Comparison of ENCODE assay signal across 2 cellular contexts in the genomic region with DNA sequence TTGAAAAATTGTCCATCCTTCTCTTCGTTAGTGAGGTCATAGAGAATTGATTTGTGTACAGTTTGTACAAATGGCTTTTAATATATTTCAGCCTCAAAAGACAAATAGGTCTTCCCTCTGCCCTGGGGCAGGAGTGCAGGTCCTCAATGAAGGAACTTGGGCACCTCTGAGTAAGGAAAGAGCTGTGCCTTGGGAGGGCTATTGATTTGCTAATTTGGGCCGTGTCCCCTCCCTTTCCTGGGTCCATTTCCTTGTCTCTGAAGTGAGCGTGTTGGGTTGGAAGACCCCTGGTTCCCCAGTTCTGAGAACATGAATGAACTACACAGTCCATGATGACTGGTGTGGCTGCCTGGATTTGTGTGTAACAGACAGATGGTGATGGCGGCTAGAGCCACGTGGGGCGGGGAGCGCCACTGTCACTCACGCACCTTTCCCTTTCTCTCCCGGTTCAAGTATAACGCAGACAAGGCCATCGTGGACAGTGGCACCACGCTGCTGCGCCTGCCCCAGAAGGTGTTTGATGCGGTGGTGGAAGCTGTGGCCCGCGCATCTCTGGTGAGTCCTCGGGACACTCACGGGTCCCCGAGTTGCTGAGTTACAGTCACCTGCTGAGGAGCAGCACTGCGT.
TF ChIP-seq lines count a peak whose summit lies in the region.

No MANE protein-coding gene starts in this region.

TF ChIP-seq in GM23338, 12 proteins besides CTCF, POLR2A, EP300 and RAD21 (continues in another document):
- TF ChIP-seq CREB1 (CRISPR knock-in tag; IDR thresholded peaks at IDR 0.05; ENCODE audit: low read depth) (no peak), EZH2 (IDR thresholded peaks at IDR 0.05; ENCODE audit: low read depth, unreplicated experiment) (no peak), POLR2AphosphoS5 (IDR thresholded peaks at IDR 0.05; ENCODE audit: low read depth) (no peak), STAT1 (IDR thresholded peaks at IDR 0.05; ENCODE audit: unreplicated experiment) (no peak), EZH2phosphoT487 (IDR thresholded peaks at IDR 0.05; ENCODE audit: unreplicated experiment) (no peak), ZNF331 (CRISPR knock-in tag; IDR thresholded peaks at IDR 0.05; ENCODE audit: low read depth) (no peak), ZNF114 (CRISPR knock-in tag; IDR thresholded peaks at IDR 0.05) (no peak)
- TF ChIP-seq, protein P1, sequence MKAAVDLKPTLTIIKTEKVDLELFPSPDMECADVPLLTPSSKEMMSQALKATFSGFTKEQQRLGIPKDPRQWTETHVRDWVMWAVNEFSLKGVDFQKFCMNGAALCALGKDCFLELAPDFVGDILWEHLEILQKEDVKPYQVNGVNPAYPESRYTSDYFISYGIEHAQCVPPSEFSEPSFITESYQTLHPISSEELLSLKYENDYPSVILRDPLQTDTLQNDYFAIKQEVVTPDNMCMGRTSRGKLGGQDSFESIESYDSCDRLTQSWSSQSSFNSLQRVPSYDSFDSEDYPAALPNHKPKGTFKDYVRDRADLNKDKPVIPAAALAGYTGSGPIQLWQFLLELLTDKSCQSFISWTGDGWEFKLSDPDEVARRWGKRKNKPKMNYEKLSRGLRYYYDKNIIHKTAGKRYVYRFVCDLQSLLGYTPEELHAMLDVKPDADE (IDR thresholded peaks at IDR 0.05), result no peak
- TF ChIP-seq, protein P2, sequence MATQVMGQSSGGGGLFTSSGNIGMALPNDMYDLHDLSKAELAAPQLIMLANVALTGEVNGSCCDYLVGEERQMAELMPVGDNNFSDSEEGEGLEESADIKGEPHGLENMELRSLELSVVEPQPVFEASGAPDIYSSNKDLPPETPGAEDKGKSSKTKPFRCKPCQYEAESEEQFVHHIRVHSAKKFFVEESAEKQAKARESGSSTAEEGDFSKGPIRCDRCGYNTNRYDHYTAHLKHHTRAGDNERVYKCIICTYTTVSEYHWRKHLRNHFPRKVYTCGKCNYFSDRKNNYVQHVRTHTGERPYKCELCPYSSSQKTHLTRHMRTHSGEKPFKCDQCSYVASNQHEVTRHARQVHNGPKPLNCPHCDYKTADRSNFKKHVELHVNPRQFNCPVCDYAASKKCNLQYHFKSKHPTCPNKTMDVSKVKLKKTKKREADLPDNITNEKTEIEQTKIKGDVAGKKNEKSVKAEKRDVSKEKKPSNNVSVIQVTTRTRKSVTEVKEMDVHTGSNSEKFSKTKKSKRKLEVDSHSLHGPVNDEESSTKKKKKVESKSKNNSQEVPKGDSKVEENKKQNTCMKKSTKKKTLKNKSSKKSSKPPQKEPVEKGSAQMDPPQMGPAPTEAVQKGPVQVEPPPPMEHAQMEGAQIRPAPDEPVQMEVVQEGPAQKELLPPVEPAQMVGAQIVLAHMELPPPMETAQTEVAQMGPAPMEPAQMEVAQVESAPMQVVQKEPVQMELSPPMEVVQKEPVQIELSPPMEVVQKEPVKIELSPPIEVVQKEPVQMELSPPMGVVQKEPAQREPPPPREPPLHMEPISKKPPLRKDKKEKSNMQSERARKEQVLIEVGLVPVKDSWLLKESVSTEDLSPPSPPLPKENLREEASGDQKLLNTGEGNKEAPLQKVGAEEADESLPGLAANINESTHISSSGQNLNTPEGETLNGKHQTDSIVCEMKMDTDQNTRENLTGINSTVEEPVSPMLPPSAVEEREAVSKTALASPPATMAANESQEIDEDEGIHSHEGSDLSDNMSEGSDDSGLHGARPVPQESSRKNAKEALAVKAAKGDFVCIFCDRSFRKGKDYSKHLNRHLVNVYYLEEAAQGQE (IDR thresholded peaks at IDR 0.05; ENCODE audit: unreplicated experiment), result no peak

TF ChIP-seq in H1, 55 proteins besides CTCF, POLR2A, EP300 and RAD21:
- TF ChIP-seq TEAD4 (IDR thresholded peaks at IDR 0.05; ENCODE audit: low read depth, low read length) (no peak), CHD2 (IDR thresholded peaks at IDR 0.05; ENCODE audit: low read length) (no peak), CBX5 (IDR thresholded peaks at IDR 0.05; ENCODE audit: low read depth, low read length) (no peak), JUN (IDR thresholded peaks at IDR 0.05; ENCODE audit: low read depth, low read length) (no peak), EGR1 (IDR thresholded peaks at IDR 0.05; ENCODE audit: borderline replicate concordance, low read depth, low read length) (no peak), RFX5 (IDR thresholded peaks at IDR 0.05; ENCODE audit: borderline replicate concordance, low read depth, low read length) (no peak), SAP30 (IDR thresholded peaks at IDR 0.05; ENCODE audit: insufficient read depth, insufficient replicate concordance, low read length) (no peak), RBBP5 (IDR thresholded peaks at IDR 0.05; ENCODE audit: borderline replicate concordance, low read depth, low read length) (no peak), POLR2AphosphoS5 (IDR thresholded peaks at IDR 0.05; ENCODE audit: low read depth, low read length) (no peak), TCF12 (IDR thresholded peaks at IDR 0.05; ENCODE audit: low read depth, low read length) (no peak), CBX8 (IDR thresholded peaks at IDR 0.05; ENCODE audit: borderline replicate concordance, low read depth, low read length) (no peak), YY1 (IDR thresholded peaks at IDR 0.05; ENCODE audit: low read depth, low read length) (no peak), CEBPB (IDR thresholded peaks at IDR 0.05; ENCODE audit: low read depth, low read length) (no peak), TAF7 (optimal IDR thresholded peaks at IDR 0.05; ENCODE audit: borderline replicate concordance, low read depth, low read length) (no peak), BRCA1 (IDR thresholded peaks at IDR 0.05; ENCODE audit: low read depth, low read length) (no peak), GTF2F1 (IDR thresholded peaks at IDR 0.05; ENCODE audit: borderline replicate concordance, low read depth, low read length) (no peak), SP1 (IDR thresholded peaks at IDR 0.05; ENCODE audit: low read depth, low read length) (no peak)
- TF ChIP-seq, protein P3, sequence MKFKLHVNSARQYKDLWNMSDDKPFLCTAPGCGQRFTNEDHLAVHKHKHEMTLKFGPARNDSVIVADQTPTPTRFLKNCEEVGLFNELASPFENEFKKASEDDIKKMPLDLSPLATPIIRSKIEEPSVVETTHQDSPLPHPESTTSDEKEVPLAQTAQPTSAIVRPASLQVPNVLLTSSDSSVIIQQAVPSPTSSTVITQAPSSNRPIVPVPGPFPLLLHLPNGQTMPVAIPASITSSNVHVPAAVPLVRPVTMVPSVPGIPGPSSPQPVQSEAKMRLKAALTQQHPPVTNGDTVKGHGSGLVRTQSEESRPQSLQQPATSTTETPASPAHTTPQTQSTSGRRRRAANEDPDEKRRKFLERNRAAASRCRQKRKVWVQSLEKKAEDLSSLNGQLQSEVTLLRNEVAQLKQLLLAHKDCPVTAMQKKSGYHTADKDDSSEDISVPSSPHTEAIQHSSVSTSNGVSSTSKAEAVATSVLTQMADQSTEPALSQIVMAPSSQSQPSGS (IDR thresholded peaks at IDR 0.05; ENCODE audit: low read length), result no peak
